12 cellular contexts compared by ENCODE assay signal in the genomic region with DNA sequence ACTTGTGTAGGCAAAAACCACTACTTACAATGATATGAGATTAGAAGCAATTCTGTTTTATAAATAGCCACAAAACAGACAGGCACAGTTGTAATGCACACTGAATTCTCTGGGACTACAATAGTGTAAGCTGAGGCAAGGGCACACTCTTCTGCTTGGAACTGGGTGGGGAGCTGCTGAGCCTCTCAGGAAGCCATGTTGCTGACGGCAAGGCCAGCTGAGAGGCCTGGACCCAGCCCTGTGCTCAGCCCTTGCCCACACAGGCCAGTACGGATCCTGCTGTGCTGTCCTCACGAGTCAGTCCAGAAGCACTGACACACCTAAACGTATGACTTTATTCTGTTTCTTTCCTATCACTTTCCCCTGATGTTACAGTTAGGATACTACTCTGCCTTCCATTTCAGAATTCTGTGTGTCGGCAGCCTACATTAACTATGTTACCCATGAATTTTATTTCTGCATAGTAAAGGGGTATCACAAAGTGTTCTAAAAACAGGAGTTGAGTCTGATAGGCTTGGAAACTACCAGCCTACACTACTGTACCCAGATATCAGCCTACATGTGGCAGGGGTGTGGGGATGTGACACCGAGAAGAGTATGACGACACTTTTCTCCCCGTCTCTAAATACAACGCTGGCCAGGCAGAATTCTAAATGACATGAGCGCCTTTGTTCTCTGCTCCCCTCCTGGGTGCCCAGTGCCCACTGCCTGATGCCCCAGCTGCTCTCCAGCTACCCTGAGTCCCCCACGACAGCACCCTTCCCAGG. TPM values are rescaled to one million over a fixed set of nuclear protein-coding genes. Genes with fewer than 3 reads are reported as not detected.
"Had no signal": no experiment of that assay in that cellular context is flagged by ENCODE, and none has a peak within 500 bp of the region (broad histone marks: within the 10 kb centered on the region; RNA-seq: fewer than 3 reads in every experiment).

No MANE protein-coding gene starts in this region.

- H3K27ac ChIP-seq: lower lobe of right lung, thyroid gland, vagina had no signal

- H3K9me3 ChIP-seq: lower lobe of right lung, thyroid gland, vagina had no signal

- H3K4me3 Mint-ChIP-seq: activated naive CD8-positive, alpha-beta T cell treated with anti-CD3 and anti-CD28 coated beads, Interleukin-2, amount 10 ng/mL, durations not matched to agents 7 days and 5 days; activated T-cell treated with anti-CD3 and anti-CD28 coated beads, Interleukin-2, amount 50 U/mL, for 4 hours; naive thymus-derived CD4-positive, alpha-beta T cell had no signal

- H3K4me1 ChIP-seq: lower lobe of right lung, vagina had no signal

- DNase-seq: activated CD4-positive, alpha-beta T cell treated with anti-CD3 and anti-CD28 coated beads, Interleukin-2, amount 50 U/mL, for 4 hours; activated effector memory CD4-positive, alpha-beta T cell treated with anti-CD3 and anti-CD28 coated beads, Interleukin-2, amount 50 U/mL, for 16 hours; activated naive CD8-positive, alpha-beta T cell treated with anti-CD3 and anti-CD28 coated beads, Interleukin-2, amount 10 ng/mL, durations not matched to agents 7 days and 5 days; activated T-cell treated with anti-CD3 and anti-CD28 coated beads, Interleukin-2, amount 50 U/mL, for 4 hours; anterior cingulate cortex; foreskin melanocyte; lower lobe of right lung; naive thymus-derived CD4-positive, alpha-beta T cell; occipital lobe; stimulated activated CD4-positive, alpha-beta T cell treated with anti-CD3 and anti-CD28 coated beads, Interleukin-15, amount 100 ng/mL, for 24 hours; thyroid gland had no signal

- H3K27me3 ChIP-seq: thyroid gland, vagina had no signal

- H3K4me3 ChIP-seq: lower lobe of right lung, thyroid gland, vagina had no signal

- H3K27ac Mint-ChIP-seq: activated naive CD8-positive, alpha-beta T cell treated with anti-CD3 and anti-CD28 coated beads, Interleukin-2, amount 10 ng/mL, durations not matched to agents 7 days and 5 days had no signal

- H3K9me3 Mint-ChIP-seq: activated naive CD8-positive, alpha-beta T cell treated with anti-CD3 and anti-CD28 coated beads, Interleukin-2, amount 10 ng/mL, durations not matched to agents 7 days and 5 days; activated T-cell treated with anti-CD3 and anti-CD28 coated beads, Interleukin-2, amount 50 U/mL, for 4 hours; naive thymus-derived CD4-positive, alpha-beta T cell had no signal

- H3K27me3 Mint-ChIP-seq: activated naive CD8-positive, alpha-beta T cell treated with anti-CD3 and anti-CD28 coated beads, Interleukin-2, amount 10 ng/mL, durations not matched to agents 7 days and 5 days; naive thymus-derived CD4-positive, alpha-beta T cell had no signal

RNA-seq across cellular contexts. Expression of gene TSPAN10, which starts 43.7 kb away (rescaled TPM):
- total RNA-seq: vagina had no signal
